Comparison of ENCODE assay signal across 13 cellular contexts in genomic region chr5:147407094-147407681, GRCh38.
DNase-seq lines count a peak whose midpoint lies in the region; ATAC-seq, FAIRE-seq and TF ChIP-seq lines count a peak whose summit lies in the region.
"Had no signal": no experiment of that assay in that cellular context is flagged by ENCODE, and none has a peak within 500 bp of the region (broad histone marks: within the 10 kb centered on the region; RNA-seq: fewer than 3 reads in every experiment).

No MANE protein-coding gene starts in this region.

- H3K4me1 ChIP-seq in SK-N-SH (ENCODE audit: control insufficient read depth in 1 of 2, insufficient read depth in 2 of 2, low read depth in 1 of 2, low read length in 1 of 2) (peaks cover 23 to 31% of the 10 kb centered on the region in 2 experiments), GM12878 (ENCODE audit: control insufficient read depth, insufficient read depth, low read length) (peaks cover 10% of the 10 kb centered on the region; the same call in 1 of the 2 replicates)

- H3K27me3 Mint-ChIP-seq in mesothelial cell of epicardium (ENCODE audit: low read depth), result no peaks in the 10 kb centered on the region
- H3K27me3 Mint-ChIP-seq in stimulated activated naive B cell treated with anti-CD40 and anti-IgM and Interleukin-4, amounts not matched to agents 10 μg/mL and 1 μg/mL and 100 μg/mL, for 72 hours, result no peaks in the 10 kb centered on the region

- TF ChIP-seq CTCF in SK-N-SH (IDR thresholded peaks at IDR 0.05), result no peak
- no peak for TF ChIP-seq CTCF in GM12878 (IDR thresholded peaks at IDR 0.05 in 2 of 3, conservative IDR thresholded peaks at IDR 0.05 in 1 of 3; ENCODE audit: control insufficient read depth in 2 of 3, extremely low read depth in 1 of 3, insufficient read depth in 1 of 3, low read depth in 3 of 3, low read length in 3 of 3)
- TF ChIP-seq CTCF in mesothelial cell of epicardium (IDR thresholded peaks at IDR 0.05; ENCODE audit: unreplicated experiment), result no peak

- CTCF ChIA-PET in SK-N-SH (lab: Yijun Ruan, JAX), result interaction anchor here (1.0 to 1.3 kb wide), 2 partner anchors 16 to 171 kb away, joined by 3 to 4 read pairs; no protein-coding TSS in a partner anchor
- CTCF ChIA-PET in GM12878 (lab: Yijun Ruan, JAX), result interaction anchor here (0.6 to 1.5 kb wide), 3 partner anchors 9 to 171 kb away, joined by 3 to 5 read pairs (median 3); no protein-coding TSS in a partner anchor

- DNase-seq in SK-N-SH (no peak), GM12878 (ENCODE audit: low read depth, low spot score) (no peak), mesothelial cell of epicardium (ENCODE audit: low spot score in 2 of 2, unreplicated experiment in 2 of 2) (no peak), ureter (ENCODE audit: low spot score) (peak; percentile 58), ACHN (no peak)
- no peak for DNase-seq in stimulated activated naive B cell treated with anti-CD40 and anti-IgM and Interleukin-4, amounts not matched to agents 10 μg/mL and 1 μg/mL and 100 μg/mL, for 72 hours
- DNase-seq: activated effector memory CD4-positive, alpha-beta T cell treated with Interleukin-2 at 50 U/mL for 16 hours; NCI-H2029 treated with DMSO at 0.1 percent for 48 hours; PC-3 had no signal

- H3K4me1 Mint-ChIP-seq in mesothelial cell of epicardium, result peaks cover 16% of the 10 kb centered on the region
- no peaks in the 10 kb centered on the region for H3K4me1 Mint-ChIP-seq in stimulated activated naive B cell treated with anti-CD40 and anti-IgM and Interleukin-4, amounts not matched to agents 10 μg/mL and 1 μg/mL and 100 μg/mL, for 72 hours

- H3F3A ChIP-seq in SK-N-SH (replicated peaks; ENCODE audit: insufficient read depth), result peaks cover 38% of the 10 kb centered on the region

- ATAC-seq in SK-N-SH treated with all-trans-retinoic acid at 6 μM for 48 hours, result no peak
- ATAC-seq in GM12878, result peak; percentile 58
- ATAC-seq in stimulated activated naive B cell treated with anti-CD40 and anti-IgM and Interleukin-4, amounts not matched to agents 10 μg/mL and 1 μg/mL and 100 μg/mL, for 72 hours (replicated peaks), result no peak
- ATAC-seq in HG03439 (IDR thresholded peaks at IDR 0.05; ENCODE audit: unreplicated experiment), result no peak
- ATAC-seq: PC-3 had no signal

- peak overlapping the region; percentile 85 for H3K27ac Mint-ChIP-seq in mesothelial cell of epicardium
- no peak overlapping the region for H3K27ac Mint-ChIP-seq in stimulated activated naive B cell treated with anti-CD40 and anti-IgM and Interleukin-4, amounts not matched to agents 10 μg/mL and 1 μg/mL and 100 μg/mL, for 72 hours

- POLR2A ChIA-PET in SK-N-SH (lab: Yijun Ruan, JAX), result no interaction called here
- POLR2A ChIA-PET in GM12878 (lab: Charles Lee), result no interaction called here

- H3K36me3 Mint-ChIP-seq in mesothelial cell of epicardium, result peaks cover 55% of the 10 kb centered on the region
- H3K36me3 Mint-ChIP-seq in stimulated activated naive B cell treated with anti-CD40 and anti-IgM and Interleukin-4, amounts not matched to agents 10 μg/mL and 1 μg/mL and 100 μg/mL, for 72 hours, result no peaks in the 10 kb centered on the region

- no peaks in the 10 kb centered on the region for H3K27me3 ChIP-seq in SK-N-SH (ENCODE audit: insufficient read depth)
- H3K27me3 ChIP-seq in GM12878 (replicated peaks in 1 of 2; ENCODE audit: control insufficient read depth in 2 of 2, insufficient read depth in 2 of 2, low read length in 1 of 2), result no peaks in the 10 kb centered on the region

- no peak overlapping the region for H3K4me3 ChIP-seq in SK-N-SH (ENCODE audit: low read depth in 2 of 2, low read length in 1 of 2)
- no peak overlapping the region for H3K4me3 ChIP-seq in GM12878

- H3K9ac ChIP-seq in SK-N-SH, result no peak overlapping the region
- no peak overlapping the region for H3K9ac ChIP-seq in GM12878 (ENCODE audit: control insufficient read depth, insufficient read depth, low read length)

- FAIRE-seq in GM12878 (lab: Jason Lieb, UNC), result no peak
- FAIRE-seq: G401.6 had no signal

- H2AFZ ChIP-seq in SK-N-SH (ENCODE audit: low read depth) (no peak overlapping the region), GM12878 (ENCODE audit: control insufficient read depth, low read depth, low read length) (no peak overlapping the region)

- H4K20me1 ChIP-seq in SK-N-SH (ENCODE audit: insufficient read depth), result no peaks in the 10 kb centered on the region; the same call in 1 of the 2 replicates
- no peaks in the 10 kb centered on the region for H4K20me1 ChIP-seq in GM12878 (ENCODE audit: control insufficient read depth, insufficient read depth)

- H3K79me2 ChIP-seq in SK-N-SH (ENCODE audit: insufficient read depth), result no peaks in the 10 kb centered on the region
- H3K79me2 ChIP-seq in GM12878 (ENCODE audit: control insufficient read depth, insufficient read depth, low read length), result no peaks in the 10 kb centered on the region

- no peak overlapping the region for H3K4me3 Mint-ChIP-seq in mesothelial cell of epicardium
- no peak overlapping the region for H3K4me3 Mint-ChIP-seq in stimulated activated naive B cell treated with anti-CD40 and anti-IgM and Interleukin-4, amounts not matched to agents 10 μg/mL and 1 μg/mL and 100 μg/mL, for 72 hours

- WGBS in SK-N-SH (ENCODE audit: low lambda C conversion rate), result 77% methylated on average over 8 of the region's 8 CpGs
- WGBS in GM12878 (ENCODE audit: insufficient coverage, insufficient replicate concordance, low lambda C conversion rate, missing lambda C conversion rate), result 60% methylated on average over 8 of the region's 8 CpGs

- peak overlapping the region in 1 of 2 experiments; percentile 99; a peak in 2 of 4 replicates for H3K27ac ChIP-seq in SK-N-SH (ENCODE audit: low read depth in 2 of 2, low read length in 1 of 2)
- H3K27ac ChIP-seq in GM12878 (ENCODE audit: control insufficient read depth, insufficient read depth), result no peak overlapping the region
- H3K27ac ChIP-seq: 22Rv1 had no signal

- TF ChIP-seq RAD21 in SK-N-SH (IDR thresholded peaks at IDR 0.05; ENCODE audit: low read length), result no peak
- no peak for TF ChIP-seq RAD21 in GM12878 (IDR thresholded peaks at IDR 0.05; ENCODE audit: insufficient read depth, low read depth, low read length)

- RAD21 ChIA-PET in GM12878 (lab: Charles Lee; ENCODE audit: unreplicated experiment), result no interaction called here

- TF ChIP-seq POLR2A in GM12878 (IDR thresholded peaks at IDR 0.05; ENCODE audit: low read depth, low read length), result no peak

- H3K36me3 ChIP-seq in SK-N-SH (replicated peaks in 1 of 2; ENCODE audit: control insufficient read depth in 1 of 2, insufficient read depth in 2 of 2, low read length in 1 of 2) (peaks cover 45 to 74% of the 10 kb centered on the region in 2 experiments), GM12878 (ENCODE audit: control insufficient read depth in 2 of 2, insufficient read depth in 2 of 2, low read length in 1 of 2) (no peaks in the 10 kb centered on the region)

- SMC1A ChIA-PET in GM12878 (lab: Charles Lee; ENCODE audit: uncharacterized antibody, unreplicated experiment), result interaction anchor here (0.9 to 2.5 kb wide), 2 partner anchors 10 to 28 kb away, joined by 4 to 6 read pairs; no protein-coding TSS in a partner anchor

- intact Hi-C loops in GM12878 (cut with micrococcal nuclease; ENCODE audit: unreplicated experiment), result no loop called here

- no peaks in the 10 kb centered on the region for H3K9me3 ChIP-seq in SK-N-SH
- no peaks in the 10 kb centered on the region for H3K9me3 ChIP-seq in GM12878 (replicated peaks; ENCODE audit: control insufficient read depth, insufficient read depth, low read length)

- H3K9me2 ChIP-seq in SK-N-SH, result no peaks in the 10 kb centered on the region

- H3K9me3 Mint-ChIP-seq in mesothelial cell of epicardium, result peaks cover 6% of the 10 kb centered on the region
- no peaks in the 10 kb centered on the region for H3K9me3 Mint-ChIP-seq in stimulated activated naive B cell treated with anti-CD40 and anti-IgM and Interleukin-4, amounts not matched to agents 10 μg/mL and 1 μg/mL and 100 μg/mL, for 72 hours

- TF ChIP-seq EP300 in SK-N-SH (IDR thresholded peaks at IDR 0.05; ENCODE audit: borderline replicate concordance in 1 of 2, low read depth in 1 of 2, low read length in 1 of 2) (no peak), GM12878 (IDR thresholded peaks at IDR 0.05; ENCODE audit: borderline replicate concordance in 1 of 2, control insufficient read depth in 1 of 2, low read depth in 2 of 2, low read length in 2 of 2) (no peak; a peak in 1 of 4 replicates)

- H3K4me2 ChIP-seq in SK-N-SH (peak overlapping the region; percentile 42), GM12878 (ENCODE audit: control insufficient read depth, insufficient read depth) (no peak overlapping the region)

- BruUV-seq in GM12878 (replicated peaks; lab: Mats Ljungman, UMichigan), result no TSS peak

- in situ Hi-C loops in GM12878 (cut with MboI), result no loop called here
- in situ Hi-C loops in ACHN (cut with HindIII; ENCODE audit: low pct_ligation_motif_present, low pct_unique_long_range_greater_than_20kb, low sequenced_read_pairs), result no loop called here

TF ChIP-seq in SK-N-SH, 30 proteins besides CTCF, POLR2A, EP300 and RAD21 (continues in another document):
- TF ChIP-seq RFX5 (IDR thresholded peaks at IDR 0.05; ENCODE audit: low read length), result no peak
- TF ChIP-seq NRF1 (IDR thresholded peaks at IDR 0.05; ENCODE audit: low read depth, low read length), result no peak
- no peak for TF ChIP-seq TCF12 (IDR thresholded peaks at IDR 0.05)
- TF ChIP-seq POLR2AphosphoS5 (IDR thresholded peaks at IDR 0.05; ENCODE audit: low read depth, low read length), result no peak; the same call in 1 of the 2 replicates
- no peak for TF ChIP-seq SMC3 (IDR thresholded peaks at IDR 0.05; ENCODE audit: low read depth, low read length)
- TF ChIP-seq MEF2A (IDR thresholded peaks at IDR 0.05; ENCODE audit: borderline replicate concordance, low read depth), result no peak

TF ChIP-seq in SK-N-SH treated with all-trans-retinoic acid at 6 μM for 48 hours, 23 proteins besides CTCF, POLR2A, EP300 and RAD21 (continues in another document):
- no peak for TF ChIP-seq RARB (CRISPR knock-in tag; IDR thresholded peaks at IDR 0.05)

TF ChIP-seq in GM12878, 131 proteins besides CTCF, POLR2A, EP300 and RAD21 (continues in another document):
- TF ChIP-seq RBBP5 (conservative IDR thresholded peaks at IDR 0.05) (no peak), STAT1 (conservative IDR thresholded peaks at IDR 0.05) (no peak), CHD1 (IDR thresholded peaks at IDR 0.05; ENCODE audit: low read depth, low read length) (no peak), EGR1 (IDR thresholded peaks at IDR 0.05; ENCODE audit: borderline replicate concordance in 1 of 2, low read depth in 2 of 2, low read length in 2 of 2) (no peak), FOS (IDR thresholded peaks at IDR 0.05; ENCODE audit: borderline replicate concordance, extremely low read depth, insufficient read length) (no peak), SRF (IDR thresholded peaks at IDR 0.05; ENCODE audit: low read depth in 2 of 2, low read length in 2 of 2) (no peak), CBX3 (IDR thresholded peaks at IDR 0.05; ENCODE audit: borderline replicate concordance, low read depth) (no peak)

Comparison
In these comparisons a context has a peak if more than half of its experiments do, and no peak if none do; other contexts are left out.
1. Of the 26 proteins assayed by ChIP-seq in both GM12878 and SK-N-SH: peak only in GM12878: MEF2A; only in SK-N-SH: none; in both: none; in neither: 25.